ENCODE assay signal across 30 cellular contexts in genomic region chr2:213042262-213042661, GRCh38.
"Had no signal": no experiment of that assay in that cellular context is flagged by ENCODE, and none has a peak within 500 bp of the region (broad histone marks: within the 10 kb centered on the region; RNA-seq: fewer than 3 reads in every experiment).

No MANE protein-coding gene starts in this region.

- H3K4me1 ChIP-seq: neural progenitor cell, pancreas, prostate gland, suprapubic skin, tibial artery had no signal

- DNase-seq: heart left ventricle; hypothalamus; islet precursor cell; left ventricle myocardium inferior; midbrain; mucosa of descending colon; naive thymus-derived CD4-positive, alpha-beta T cell; nephron progenitor cell; occipital lobe; pancreas; posterior cingulate gyrus; retina; right cardiac atrium; stimulated activated CD4-positive, alpha-beta T cell treated with anti-CD3 and anti-CD28 coated beads, Interleukin-12 subunit alpha, Interleukin-12 subunit beta, amount 100 ng/mL, for 4 hours; stimulated activated CD4-positive, alpha-beta T cell treated with anti-CD3 and anti-CD28 coated beads, Interleukin-15, amount 100 ng/mL, for 24 hours; stimulated activated CD4-positive, alpha-beta T cell treated with anti-CD3 and anti-CD28 coated beads, Interleukin-2, amount 100 ng/mL, for 24 hours; stimulated activated CD4-positive, alpha-beta T cell treated with anti-CD3 and anti-CD28 coated beads, Interleukin-4, amount 100 ng/mL, for 1 hour; stimulated activated naive CD4-positive, alpha-beta T cell; tibial artery; trophoblast cell; upper lobe of right lung had no signal

- H3K27ac Mint-ChIP-seq: naive thymus-derived CD4-positive, alpha-beta T cell; nephron progenitor cell; neural progenitor cell; stimulated activated naive CD8-positive, alpha-beta T cell treated with anti-CD3 and anti-CD28 coated beads, Interleukin-15, Interleukin-2, amounts not matched to agents 100 ng/mL and 50 ng/mL, for 24 hours had no signal

- H3K9me3 ChIP-seq: heart left ventricle, left ventricle myocardium inferior, mucosa of descending colon, neutrophil, pancreas, prostate gland, suprapubic skin, thoracic aorta, tibial artery, upper lobe of right lung had no signal

- H3K27me3 ChIP-seq: heart left ventricle, neural progenitor cell, neutrophil, pancreas, suprapubic skin, tibial artery, upper lobe of right lung had no signal

- H3K4me3 Mint-ChIP-seq: naive thymus-derived CD4-positive, alpha-beta T cell; nephron progenitor cell; neural progenitor cell; stimulated activated naive CD8-positive, alpha-beta T cell treated with anti-CD3 and anti-CD28 coated beads, Interleukin-15, Interleukin-2, amounts not matched to agents 100 ng/mL and 50 ng/mL, for 24 hours had no signal

- H3K27me3 Mint-ChIP-seq: naive thymus-derived CD4-positive, alpha-beta T cell; stimulated activated naive CD8-positive, alpha-beta T cell treated with anti-CD3 and anti-CD28 coated beads, Interleukin-15, Interleukin-2, amounts not matched to agents 100 ng/mL and 50 ng/mL, for 24 hours had no signal

- H3K27ac ChIP-seq: heart left ventricle, left ventricle myocardium inferior, neural progenitor cell, neutrophil, pancreas, prostate gland, skin epidermis, suprapubic skin, thoracic aorta, tibial artery, upper lobe of right lung had no signal

- ATAC-seq: heart left ventricle; mucosa of descending colon; naive thymus-derived CD4-positive, alpha-beta T cell; pancreas; right cardiac atrium; sciatic nerve; upper lobe of right lung had no signal

- H3K4me3 ChIP-seq: heart left ventricle, left ventricle myocardium inferior, lung, mucosa of descending colon, neural progenitor cell, pancreas, prostate gland, skin epidermis, suprapubic skin, thoracic aorta, tibial artery, upper lobe of right lung had no signal

- H2AFZ ChIP-seq: neural progenitor cell had no signal

- H3K4me1 Mint-ChIP-seq: nephron progenitor cell, neural progenitor cell had no signal

- H3K36me3 ChIP-seq: neural progenitor cell, neutrophil, pancreas, prostate gland, thoracic aorta, upper lobe of right lung had no signal

- H3K4me2 ChIP-seq: neural progenitor cell had no signal

- H3K9me3 Mint-ChIP-seq: naive thymus-derived CD4-positive, alpha-beta T cell; nephron progenitor cell had no signal
